ENCODE assay signal across 20 cellular contexts in genomic region chr22:41684194-41684593, GRCh38. TPM values are rescaled to one million over a fixed set of nuclear protein-coding genes. Genes with fewer than 3 reads are reported as not detected.
DNase-seq lines count a peak whose midpoint lies in the region; ATAC-seq and TF ChIP-seq lines count a peak whose summit lies in the region.
"Had no signal": no experiment of that assay in that cellular context is flagged by ENCODE, and none has a peak within 500 bp of the region (broad histone marks: within the 10 kb centered on the region; RNA-seq: fewer than 3 reads in every experiment).

No MANE protein-coding gene starts in this region.

- no peak for TF ChIP-seq CTCF in prostate gland (IDR thresholded peaks at IDR 0.05)

- TF ChIP-seq POLR2A in prostate gland (IDR thresholded peaks at IDR 0.05), result no peak

- CTCF ChIA-PET in activated CD8-positive, alpha-beta memory T cell treated with anti-CD3 and anti-CD28 coated beads, Interleukin-2, amount 10 ng/mL, durations not matched to agents 7 days and 5 days (lab: Charles Lee), result interaction anchor here (0.8 to 6.4 kb wide), 5 partner anchors 13 to 257 kb away, joined by 3 to 57 read pairs (median 6); no protein-coding TSS in a partner anchor
- CTCF ChIA-PET in activated CD4-positive, alpha-beta memory T cell treated with anti-CD3 and anti-CD28 coated beads for 36 hours (lab: Charles Lee), result interaction anchor here (0.9 to 1.7 kb wide), 2 partner anchors 17 to 63 kb away, joined by 3 to 4 read pairs; no protein-coding TSS in a partner anchor

- intact Hi-C loops in activated CD4-positive, alpha-beta memory T cell treated with anti-CD3 and anti-CD28 coated beads for 36 hours (cut with micrococcal nuclease), result no loop called here
- intact Hi-C loops in left colon (cut with DNase I, micrococcal nuclease) (no loop called here), prostate gland (cut with DNase I) (no loop called here)

- H3K4me3 ChIP-seq in GM23248, result no peak overlapping the region
- no peak overlapping the region for H3K4me3 ChIP-seq in prostate gland
- H3K4me3 ChIP-seq: psoas muscle, skin epidermis had no signal

- H3K9me3 ChIP-seq in GM23248 (ENCODE audit: low read depth), result no peaks in the 10 kb centered on the region
- H3K9me3 ChIP-seq in prostate gland, result no peaks in the 10 kb centered on the region
- H3K9me3 ChIP-seq: psoas muscle, SK-N-SH had no signal

- POLR2A ChIA-PET in activated CD4-positive, alpha-beta memory T cell treated with anti-CD3 and anti-CD28 coated beads for 36 hours (lab: Charles Lee), result no interaction called here
- POLR2A ChIA-PET in naive thymus-derived CD8-positive, alpha-beta T cell (lab: Charles Lee), result no interaction called here

- peaks cover 94% of the 10 kb centered on the region for H3K79me2 ChIP-seq in GM23248 (ENCODE audit: insufficient read depth)

- H3F3A ChIP-seq in GM23248 (ENCODE audit: insufficient read depth), result peaks cover 29% of the 10 kb centered on the region

- no peaks in the 10 kb centered on the region for H3K27me3 Mint-ChIP-seq in activated CD8-positive, alpha-beta memory T cell treated with anti-CD3 and anti-CD28 coated beads, Interleukin-2, amount 10 ng/mL, durations not matched to agents 7 days and 5 days
- no peaks in the 10 kb centered on the region for H3K27me3 Mint-ChIP-seq in activated CD4-positive, alpha-beta memory T cell treated with anti-CD3 and anti-CD28 coated beads for 36 hours
- H3K27me3 Mint-ChIP-seq in naive thymus-derived CD8-positive, alpha-beta T cell, result no peaks in the 10 kb centered on the region
- H3K27me3 Mint-ChIP-seq: naive B cell had no signal

- WGBS in GM23248 (ENCODE audit: low coverage in 1 of 2, low lambda C conversion rate in 2 of 2, missing lambda C conversion rate in 2 of 2), 2 experiments, result 82 to 85% methylated on average over 4 of the region's 4 CpGs
- WGBS in prostate gland, result 80% methylated on average over 4 of the region's 4 CpGs

- H3K4me2 ChIP-seq in GM23248 (ENCODE audit: unreplicated experiment), result no peak overlapping the region
- H3K4me2 ChIP-seq: SK-N-SH had no signal

- no peak overlapping the region for H3K4me3 Mint-ChIP-seq in activated CD8-positive, alpha-beta memory T cell treated with anti-CD3 and anti-CD28 coated beads, Interleukin-2, amount 10 ng/mL, durations not matched to agents 7 days and 5 days
- H3K4me3 Mint-ChIP-seq in activated CD4-positive, alpha-beta memory T cell treated with anti-CD3 and anti-CD28 coated beads for 36 hours, result no peak overlapping the region
- peak overlapping the region in 2 of 10 donors; percentile 39 to 75 for H3K4me3 Mint-ChIP-seq in naive thymus-derived CD8-positive, alpha-beta T cell

- no peak overlapping the region for H2AFZ ChIP-seq in GM23248

- H3K9me3 Mint-ChIP-seq in activated CD8-positive, alpha-beta memory T cell treated with anti-CD3 and anti-CD28 coated beads, Interleukin-2, amount 10 ng/mL, durations not matched to agents 7 days and 5 days (ENCODE audit: low read depth), result no peaks in the 10 kb centered on the region
- no peaks in the 10 kb centered on the region for H3K9me3 Mint-ChIP-seq in activated CD4-positive, alpha-beta memory T cell treated with anti-CD3 and anti-CD28 coated beads for 36 hours
- no peaks in the 10 kb centered on the region for H3K9me3 Mint-ChIP-seq in naive thymus-derived CD8-positive, alpha-beta T cell
- H3K9me3 Mint-ChIP-seq: naive B cell had no signal

- no peak for DNase-seq in activated CD8-positive, alpha-beta memory T cell treated with anti-CD3 and anti-CD28 coated beads, Interleukin-2, amount 10 ng/mL, durations not matched to agents 7 days and 5 days
- no peak for DNase-seq in activated CD8-positive, alpha-beta memory T cell treated with anti-CD3 and anti-CD28 coated beads, Interleukin-2, amount 50 U/mL, for 48 hours
- DNase-seq in GM23248 (no peak), left colon (no peak), prostate gland (ENCODE audit: low spot score) (no peak)
- DNase-seq in activated CD4-positive, alpha-beta memory T cell treated with anti-CD3 and anti-CD28 coated beads for 36 hours, result no peak
- no peak for DNase-seq in naive thymus-derived CD8-positive, alpha-beta T cell
- DNase-seq: activated CD4-positive, alpha-beta T cell treated with anti-CD3 and anti-CD28 coated beads for 48 hours; GDM1; hypothalamus; naive B cell; NCI-H1694 treated with DMSO at 0.1 percent for 48 hours; NCI-H2227 treated with DMSO at 0.1 percent for 48 hours; NCI-H774; psoas muscle; SK-N-SH; stimulated activated CD4-positive, alpha-beta T cell treated with anti-CD3 and anti-CD28 coated beads, Interleukin-4, amount 100 ng/mL, for 24 hours had no signal

- H4K20me1 ChIP-seq in GM23248 (ENCODE audit: insufficient read depth), result no peaks in the 10 kb centered on the region

- H3K36me3 ChIP-seq in GM23248 (ENCODE audit: low read depth), result peaks cover 6% of the 10 kb centered on the region
- no peaks in the 10 kb centered on the region for H3K36me3 ChIP-seq in prostate gland

- H3K27ac ChIP-seq in GM23248, result peak overlapping the region; percentile 12; the same call in 1 of the 2 replicates
- H3K27ac ChIP-seq in prostate gland, result no peak overlapping the region
- H3K27ac ChIP-seq: foreskin keratinocyte, psoas muscle, skin epidermis had no signal

- peak overlapping the region; percentile 26 for H3K27ac Mint-ChIP-seq in activated CD8-positive, alpha-beta memory T cell treated with anti-CD3 and anti-CD28 coated beads, Interleukin-2, amount 10 ng/mL, durations not matched to agents 7 days and 5 days
- peak overlapping the region; percentile 0 for H3K27ac Mint-ChIP-seq in activated CD4-positive, alpha-beta memory T cell treated with anti-CD3 and anti-CD28 coated beads for 36 hours
- H3K27ac Mint-ChIP-seq in naive thymus-derived CD8-positive, alpha-beta T cell, result peak overlapping the region in 9 of 10 donors; percentile 32 to 100 (median 94)

- no peak overlapping the region for H3K9ac ChIP-seq in GM23248
- H3K9ac ChIP-seq: SK-N-SH had no signal

- H3K4me1 Mint-ChIP-seq in activated CD8-positive, alpha-beta memory T cell treated with anti-CD3 and anti-CD28 coated beads, Interleukin-2, amount 10 ng/mL, durations not matched to agents 7 days and 5 days, result peaks cover 34% of the 10 kb centered on the region
- peaks cover 34% of the 10 kb centered on the region for H3K4me1 Mint-ChIP-seq in activated CD4-positive, alpha-beta memory T cell treated with anti-CD3 and anti-CD28 coated beads for 36 hours (ENCODE audit: low read depth)
- peaks cover 15 to 53% (median 45%) of the 10 kb centered on the region in 4 donors for H3K4me1 Mint-ChIP-seq in naive thymus-derived CD8-positive, alpha-beta T cell

- H3K4me1 ChIP-seq in GM23248 (ENCODE audit: insufficient read depth) (peaks cover 26% of the 10 kb centered on the region), prostate gland (replicated peaks) (no peaks in the 10 kb centered on the region)

- in situ Hi-C loops in GM23248 (cut with MboI), result no loop called here

- no peaks in the 10 kb centered on the region for H3K27me3 ChIP-seq in GM23248 (replicated peaks; ENCODE audit: insufficient read depth)
- no peaks in the 10 kb centered on the region for H3K27me3 ChIP-seq in prostate gland (replicated peaks; ENCODE audit: insufficient read depth)
- H3K27me3 ChIP-seq: foreskin keratinocyte had no signal

- peaks cover 24% of the 10 kb centered on the region for H3K36me3 Mint-ChIP-seq in activated CD8-positive, alpha-beta memory T cell treated with anti-CD3 and anti-CD28 coated beads, Interleukin-2, amount 10 ng/mL, durations not matched to agents 7 days and 5 days
- peaks cover 26% of the 10 kb centered on the region for H3K36me3 Mint-ChIP-seq in activated CD4-positive, alpha-beta memory T cell treated with anti-CD3 and anti-CD28 coated beads for 36 hours
- H3K36me3 Mint-ChIP-seq in naive thymus-derived CD8-positive, alpha-beta T cell, result peaks cover 0 to 23% (median 0%) of the 10 kb centered on the region in 3 donors

- no peaks in the 10 kb centered on the region for H3K9me2 ChIP-seq in GM23248 (ENCODE audit: insufficient read depth)
- H3K9me2 ChIP-seq: SK-N-SH had no signal

- no peak for ATAC-seq in activated CD8-positive, alpha-beta memory T cell treated with anti-CD3 and anti-CD28 coated beads, Interleukin-2, amount 10 ng/mL, durations not matched to agents 7 days and 5 days
- ATAC-seq in naive thymus-derived CD8-positive, alpha-beta T cell, result no peak
- ATAC-seq in left colon (no peak), HG02870 (IDR thresholded peaks at IDR 0.05; ENCODE audit: unreplicated experiment) (no peak)
- ATAC-seq: foreskin keratinocyte, psoas muscle had no signal

RNA-seq across cellular contexts. Expression of gene SNU13, which starts 4.5 kb away (rescaled TPM):
- 100 to 1,000 TPM; 176 to 193 TPM for total RNA-seq in activated CD8-positive, alpha-beta memory T cell treated with anti-CD3 and anti-CD28 coated beads, Interleukin-2, amount 10 ng/mL, durations not matched to agents 7 days and 5 days
- total RNA-seq in GM23248 (2014; rRNA removed; shearing (Covaris generic)), result 113 and 136 TPM in 2 replicates
- polyA plus RNA-seq in GM23248 (2016; fragmentation: Nextera tagmentation; extraction: Ambion mirVana), result 302 and 310 TPM in 2 replicates
- 100 to 1,000 TPM; 236 to 242 TPM for total RNA-seq in activated CD4-positive, alpha-beta memory T cell treated with anti-CD3 and anti-CD28 coated beads for 36 hours
- total RNA-seq in naive thymus-derived CD8-positive, alpha-beta T cell, result 100 to 1,000 TPM; 117 to 127 TPM
- polyA plus RNA-seq in naive thymus-derived CD8-positive, alpha-beta T cell, result 100 to 1,000 TPM; 226 to 309 (median 285) TPM
- total RNA-seq in left colon (10 to 100 TPM; 87.8 to 91.4 TPM), prostate gland (100 to 1,000 TPM; 150 to 161 TPM)

RNA-seq across cellular contexts. Expression of gene MEI1, which starts 15.1 kb away (rescaled TPM):
- 10 to 100 TPM; 37.3 to 45.9 TPM for total RNA-seq in activated CD8-positive, alpha-beta memory T cell treated with anti-CD3 and anti-CD28 coated beads, Interleukin-2, amount 10 ng/mL, durations not matched to agents 7 days and 5 days
- 2.2 and 3.7 TPM in 2 replicates for total RNA-seq in GM23248 (2014; rRNA removed; shearing (Covaris generic))
- polyA plus RNA-seq in GM23248 (2016; fragmentation: Nextera tagmentation; extraction: Ambion mirVana), result 5.5 and 5.9 TPM in 2 replicates
- 10 to 100 TPM; 51.3 to 52.3 TPM for total RNA-seq in activated CD4-positive, alpha-beta memory T cell treated with anti-CD3 and anti-CD28 coated beads for 36 hours
- total RNA-seq in naive thymus-derived CD8-positive, alpha-beta T cell, result 10 to 100 TPM; 52.9 to 62.8 TPM
- polyA plus RNA-seq in naive thymus-derived CD8-positive, alpha-beta T cell, result 100 to 1,000 TPM in 1 of 3 donors, 10 to 100 TPM in 2; 89.5 to 153 (median 98.3) TPM
- total RNA-seq in left colon (1 to 10 TPM; 1.9 to 6.2 TPM), prostate gland (1 to 10 TPM in 1 of 2 donors, not detected in 1; 7.4 TPM)
- total RNA-seq: foreskin keratinocyte had no signal
- polyA plus RNA-seq: SK-N-SH had no signal

Comparison
In these comparisons a context has a peak if more than half of its experiments do, and no peak if none do; other contexts are left out.
1. H3K27ac Mint-ChIP-seq: peak in every context shown above with its lines; median percentile 94 in naive thymus-derived CD8-positive, alpha-beta T cell; 26 in activated CD8-positive, alpha-beta memory T cell treated with anti-CD3 and anti-CD28 coated beads, Interleukin-2, amount 10 ng/mL, durations not matched to agents 7 days and 5 days; 0 in activated CD4-positive, alpha-beta memory T cell treated with anti-CD3 and anti-CD28 coated beads for 36 hours.